ENCODE assay signal across 10 cellular contexts in genomic region chr1:95287078-95287477, GRCh38. TPM values are rescaled to one million over a fixed set of nuclear protein-coding genes. Genes with fewer than 3 reads are reported as not detected.
DNase-seq lines count a peak whose midpoint lies in the region; ATAC-seq and TF ChIP-seq lines count a peak whose summit lies in the region.
"Had no signal": no experiment of that assay in that cellular context is flagged by ENCODE, and none has a peak within 500 bp of the region (broad histone marks: within the 10 kb centered on the region; RNA-seq: fewer than 3 reads in every experiment).

No MANE protein-coding gene starts in this region.

- no peaks in the 10 kb centered on the region for H3K36me3 ChIP-seq in RWPE2 (ENCODE audit: low read depth)

- DNase-seq in DMS53 (lab: John Stamatoyannopoulos, UW) (peak; percentile 86), RWPE2 (ENCODE audit: low spot score) (no peak), left lobe of liver (ENCODE audit: low spot score) (no peak), NK-92 (lab: John Stamatoyannopoulos, UW; ENCODE audit: unreplicated experiment) (no peak)
- DNase-seq: cortex of kidney, T-helper 2 cell had no signal

- H3K9me3 ChIP-seq in RWPE2 (ENCODE audit: severe bottlenecking), result no peaks in the 10 kb centered on the region

- peaks cover 5% of the 10 kb centered on the region for H3K27me3 ChIP-seq in RWPE2 (ENCODE audit: insufficient read depth, poor library complexity, severe bottlenecking)

- ATAC-seq in RWPE2 (ENCODE audit: low read depth) (0 out of 3 replicates have a peak, but pooled peaks have one; percentile 35), left lobe of liver (peak; percentile 34), HG03045 (IDR thresholded peaks at IDR 0.05; ENCODE audit: unreplicated experiment) (no peak), GM21576 (IDR thresholded peaks at IDR 0.05; ENCODE audit: unreplicated experiment) (no peak)
- ATAC-seq: GM12878 had no signal

- H3K27ac ChIP-seq in RWPE2 (ENCODE audit: poor library complexity, severe bottlenecking), result no peak overlapping the region

- peak; percentile 35; the same call in 1 of the 2 replicates for TF ChIP-seq CTCF in LNCAP (IDR thresholded peaks at IDR 0.05)
- TF ChIP-seq CTCF in RWPE2 (IDR thresholded peaks at IDR 0.05; ENCODE audit: poor library complexity, severe bottlenecking), result no peak

- H3K4me1 ChIP-seq in RWPE2 (ENCODE audit: insufficient read depth, poor library complexity, severe bottlenecking), result no peaks in the 10 kb centered on the region

- no peak overlapping the region for H3K4me3 ChIP-seq in RWPE2 (ENCODE audit: severe bottlenecking)
- H3K4me3 ChIP-seq: GM12878 had no signal

RNA-seq across cellular contexts. Expression of gene RWDD3, which starts 53.1 kb away (rescaled TPM):
- total RNA-seq in left lobe of liver, result 11.7 TPM

Comparison
In these comparisons a context has a peak if more than half of its experiments do, and no peak if none do; other contexts are left out.
1. ATAC-seq: peak in RWPE2 (single experiment) and left lobe of liver (single experiment); none in HG03045 (single experiment) and GM21576 (single experiment).